Comparison of ENCODE assay signal across 22 cellular contexts in the genomic region with DNA sequence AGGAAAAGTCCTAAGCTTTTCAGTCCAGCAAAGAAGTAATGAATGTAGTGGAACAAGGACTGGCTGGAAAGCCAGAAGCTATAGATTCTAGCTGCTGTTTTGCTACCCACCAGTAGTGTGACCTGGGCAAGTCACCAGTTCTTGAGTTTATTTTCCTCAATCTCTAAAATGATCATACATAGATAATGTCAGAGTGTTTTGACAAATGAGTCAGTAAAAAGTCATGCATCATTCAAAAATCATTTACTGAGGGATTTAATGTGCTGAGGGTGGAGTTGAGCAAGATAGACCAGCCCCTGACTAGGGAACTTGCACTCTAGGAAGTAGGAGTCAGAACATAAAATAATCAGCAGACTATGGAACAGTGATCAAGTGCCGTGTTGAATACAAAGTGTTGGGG.
DNase-seq lines count a peak whose midpoint lies in the region; ATAC-seq, FAIRE-seq and TF ChIP-seq lines count a peak whose summit lies in the region.
"Had no signal": no experiment of that assay in that cellular context is flagged by ENCODE, and none has a peak within 500 bp of the region (broad histone marks: within the 10 kb centered on the region; RNA-seq: fewer than 3 reads in every experiment).

No MANE protein-coding gene starts in this region.

- peaks cover 5 to 11% of the 10 kb centered on the region in 2 donors for H3K36me3 Mint-ChIP-seq in activated T-cell treated with anti-CD3 and anti-CD28 coated beads, Interleukin-2, amount 50 U/mL, for 72 hours (ENCODE audit: insufficient read depth in 2 of 2)
- H3K36me3 Mint-ChIP-seq in activated naive CD4-positive, alpha-beta T cell treated with anti-CD3 and anti-CD28 coated beads, Interleukin-2, amount 10 ng/mL, durations not matched to agents 7 days and 5 days: no peaks in the 10 kb centered on the region

- H3K9me3 ChIP-seq in small intestine (ENCODE audit: control insufficient read depth, low read depth): no peaks in the 10 kb centered on the region
- H3K9me3 ChIP-seq: esophagus squamous epithelium, heart right ventricle, upper lobe of left lung had no signal

- CTCF ChIA-PET in RWPE1 (lab: Yijun Ruan, JAX): no interaction called here
- CTCF ChIA-PET in activated naive CD4-positive, alpha-beta T cell treated with anti-CD3 and anti-CD28 coated beads, Interleukin-2, amount 10 ng/mL, durations not matched to agents 7 days and 5 days (lab: Charles Lee): no interaction called here

- H3K4me1 Mint-ChIP-seq in activated T-cell treated with anti-CD3 and anti-CD28 coated beads, Interleukin-2, amount 50 U/mL, for 72 hours (ENCODE audit: low read depth): peaks cover 5% of the 10 kb centered on the region
- H3K4me1 Mint-ChIP-seq in activated naive CD4-positive, alpha-beta T cell treated with anti-CD3 and anti-CD28 coated beads, Interleukin-2, amount 10 ng/mL, durations not matched to agents 7 days and 5 days: peaks cover 3% of the 10 kb centered on the region

- no peak for DNase-seq in activated T-cell treated with anti-CD3 and anti-CD28 coated beads, Interleukin-2, amount 50 U/mL, for 72 hours
- no peak for DNase-seq in activated T-cell treated with anti-CD3 and anti-CD28 coated beads, Interleukin-2, amount 50 U/mL, for 1 hour
- DNase-seq in RWPE1 (ENCODE audit: low spot score): peak; percentile 36
- peak; percentile 54 for DNase-seq in glomerular visceral epithelial cell (ENCODE audit: extremely low spot score)
- DNase-seq in small intestine: peak; percentile 50
- no peak for DNase-seq in activated naive CD4-positive, alpha-beta T cell treated with anti-CD3 and anti-CD28 coated beads, Interleukin-2, amount 10 ng/mL, durations not matched to agents 7 days and 5 days
- no peak for DNase-seq in stimulated activated CD4-positive, alpha-beta T cell treated with anti-CD3 and anti-CD28 coated beads, Interleukin-4, amount 100 ng/mL, for 1 hour
- DNase-seq: activated CD8-positive, alpha-beta memory T cell treated with anti-CD3 and anti-CD28 coated beads for 24 hours; activated naive CD8-positive, alpha-beta T cell treated with anti-CD3 and anti-CD28 coated beads, Interleukin-2, amount 50 U/mL, for 24 hours; C1 segment of cervical spinal cord; esophagus squamous epithelium; GM23248; heart right ventricle; NCI-H1694 treated with DMSO at 0.1 percent for 48 hours; NCI-H510A; retina; stimulated activated naive CD4-positive, alpha-beta T cell treated with Interleukin-2 at 50 U/mL for 16 hours; upper lobe of left lung; WERI-Rb-1 had no signal

- H3K27ac ChIP-seq in RWPE1 (no peak overlapping the region), small intestine (ENCODE audit: low read depth in 1 of 2, low read length in 1 of 2) (peak overlapping the region in 1 of 2 donors; percentile 64)
- H3K27ac ChIP-seq: esophagus squamous epithelium, GM23248, heart right ventricle, upper lobe of left lung, WERI-Rb-1 had no signal

- TF ChIP-seq CTCF in RWPE1 (conservative IDR thresholded peaks at IDR 0.05; ENCODE audit: low read depth): no peak

- H3K4me1 ChIP-seq in small intestine (ENCODE audit: control insufficient read depth in 2 of 2, insufficient read depth in 1 of 2, low read depth in 1 of 2, low read length in 1 of 2): peaks cover 9 to 17% of the 10 kb centered on the region in 2 donors

- WGBS in small intestine, 3 donors: 26 to 68% (median 43%) methylated on average over 1 of the region's 1 CpG

- no peak overlapping the region for H3K4me3 ChIP-seq in small intestine (ENCODE audit: low read depth in 1 of 2, low read length in 2 of 2)
- H3K4me3 ChIP-seq: esophagus squamous epithelium, GM23248, heart right ventricle, upper lobe of left lung had no signal

- H3K27ac Mint-ChIP-seq in activated T-cell treated with anti-CD3 and anti-CD28 coated beads, Interleukin-2, amount 50 U/mL, for 72 hours: no peak overlapping the region
- H3K27ac Mint-ChIP-seq in activated naive CD4-positive, alpha-beta T cell treated with anti-CD3 and anti-CD28 coated beads, Interleukin-2, amount 10 ng/mL, durations not matched to agents 7 days and 5 days: no peak overlapping the region
- H3K27ac Mint-ChIP-seq: activated naive CD8-positive, alpha-beta T cell treated with anti-CD3 and anti-CD28 coated beads, Interleukin-2, amount 50 U/mL, for 24 hours; activated T-helper 17 cell treated with anti-CD3 and anti-CD28 coated beads, Interleukin-2, amount 50 U/mL, for 72 hours; T-helper 1 cell treated with Interleukin-12 subunit alpha and Interleukin-12 subunit beta and Interleukin-4 antibody, amounts not matched to agents 30 μg/mL and 1 μg/mL, for 36 hours had no signal

- POLR2A ChIA-PET in RWPE1 (lab: Yijun Ruan, JAX; ENCODE audit: low non-redundant PET): no interaction called here

- peaks cover 0 to 8% of the 10 kb centered on the region in 2 donors for H3K9me3 Mint-ChIP-seq in activated T-cell treated with anti-CD3 and anti-CD28 coated beads, Interleukin-2, amount 50 U/mL, for 72 hours
- no peaks in the 10 kb centered on the region for H3K9me3 Mint-ChIP-seq in activated naive CD4-positive, alpha-beta T cell treated with anti-CD3 and anti-CD28 coated beads, Interleukin-2, amount 10 ng/mL, durations not matched to agents 7 days and 5 days
- H3K9me3 Mint-ChIP-seq: activated naive CD8-positive, alpha-beta T cell treated with anti-CD3 and anti-CD28 coated beads, Interleukin-2, amount 50 U/mL, for 24 hours; activated T-helper 17 cell treated with anti-CD3 and anti-CD28 coated beads, Interleukin-2, amount 50 U/mL, for 72 hours had no signal

- no peaks in the 10 kb centered on the region for H3K27me3 ChIP-seq in small intestine (ENCODE audit: control insufficient read depth in 2 of 2, insufficient read depth in 2 of 2, low read length in 2 of 2)
- H3K27me3 ChIP-seq: esophagus squamous epithelium, heart right ventricle, upper lobe of left lung had no signal

- peak; percentile 8 to 10 for ATAC-seq in activated T-cell treated with anti-CD3 and anti-CD28 coated beads, Interleukin-2, amount 50 U/mL, for 72 hours (replicated peaks in 1 of 2)
- ATAC-seq in HG03280 (IDR thresholded peaks at IDR 0.05; ENCODE audit: unreplicated experiment): no peak
- ATAC-seq: activated naive CD8-positive, alpha-beta T cell treated with anti-CD3 and anti-CD28 coated beads, Interleukin-2, amount 50 U/mL, for 24 hours; activated T-helper 17 cell treated with anti-CD3 and anti-CD28 coated beads, Interleukin-2, amount 50 U/mL, for 72 hours; heart right ventricle had no signal

- no peak overlapping the region for H3K4me3 Mint-ChIP-seq in activated T-cell treated with anti-CD3 and anti-CD28 coated beads, Interleukin-2, amount 50 U/mL, for 72 hours
- H3K4me3 Mint-ChIP-seq in activated naive CD4-positive, alpha-beta T cell treated with anti-CD3 and anti-CD28 coated beads, Interleukin-2, amount 10 ng/mL, durations not matched to agents 7 days and 5 days: no peak overlapping the region
- H3K4me3 Mint-ChIP-seq: activated naive CD8-positive, alpha-beta T cell treated with anti-CD3 and anti-CD28 coated beads, Interleukin-2, amount 50 U/mL, for 24 hours; activated T-helper 17 cell treated with anti-CD3 and anti-CD28 coated beads, Interleukin-2, amount 50 U/mL, for 72 hours; T-helper 1 cell treated with Interleukin-12 subunit alpha and Interleukin-12 subunit beta and Interleukin-4 antibody, amounts not matched to agents 30 μg/mL and 1 μg/mL, for 36 hours had no signal

- FAIRE-seq in small intestine (lab: Jason Lieb, UNC): no peak

- no peaks in the 10 kb centered on the region for H3K36me3 ChIP-seq in small intestine (ENCODE audit: control insufficient read depth in 2 of 2, insufficient read depth in 2 of 2, low read length in 2 of 2)
- H3K36me3 ChIP-seq: esophagus squamous epithelium, heart right ventricle, upper lobe of left lung, WERI-Rb-1 had no signal

- no peaks in the 10 kb centered on the region for H3K27me3 Mint-ChIP-seq in activated T-cell treated with anti-CD3 and anti-CD28 coated beads, Interleukin-2, amount 50 U/mL, for 72 hours (ENCODE audit: low read depth)
- H3K27me3 Mint-ChIP-seq in activated naive CD4-positive, alpha-beta T cell treated with anti-CD3 and anti-CD28 coated beads, Interleukin-2, amount 10 ng/mL, durations not matched to agents 7 days and 5 days: no peaks in the 10 kb centered on the region
- H3K27me3 Mint-ChIP-seq: activated naive CD8-positive, alpha-beta T cell treated with anti-CD3 and anti-CD28 coated beads, Interleukin-2, amount 50 U/mL, for 24 hours; activated T-helper 17 cell treated with anti-CD3 and anti-CD28 coated beads, Interleukin-2, amount 50 U/mL, for 72 hours had no signal

Comparison
In these comparisons a context has a peak if more than half of its experiments do, and no peak if none do; other contexts are left out.
1. DNase-seq: peak in RWPE1 (single experiment), glomerular visceral epithelial cell (single experiment) and small intestine (single experiment); none in activated T-cell treated with anti-CD3 and anti-CD28 coated beads, Interleukin-2, amount 50 U/mL, for 72 hours (0 of 2), activated T-cell treated with anti-CD3 and anti-CD28 coated beads, Interleukin-2, amount 50 U/mL, for 1 hour (single experiment), activated naive CD4-positive, alpha-beta T cell treated with anti-CD3 and anti-CD28 coated beads, Interleukin-2, amount 10 ng/mL, durations not matched to agents 7 days and 5 days (single experiment) and stimulated activated CD4-positive, alpha-beta T cell treated with anti-CD3 and anti-CD28 coated beads, Interleukin-4, amount 100 ng/mL, for 1 hour (single experiment).